Comparison of ENCODE assay signal across 9 cellular contexts in genomic region chr16:58027341-58028167, GRCh38. TPM values are rescaled to one million over a fixed set of nuclear protein-coding genes. Genes with fewer than 3 reads are reported as not detected.
A peak's percentile ranks its signal among the peaks of the same experiment; 100 is the strongest.
DNase-seq lines count a peak whose midpoint lies in the region; TF ChIP-seq lines count a peak whose summit lies in the region.
"Had no signal": no experiment of that assay in that cellular context is flagged by ENCODE, and none has a peak within 500 bp of the region (broad histone marks: within the 10 kb centered on the region; RNA-seq: fewer than 3 reads in every experiment).

No MANE protein-coding gene starts in this region.

- H3K27ac ChIP-seq in suprapubic skin: no peak overlapping the region
- H3K27ac ChIP-seq: SK-N-MC had no signal

- DNase-seq in NCI-H2029 (lab: John Stamatoyannopoulos, UW) (peak; percentile 30), NCI-H2029 treated with DMSO at 0.1 percent for 48 hours (lab: John Stamatoyannopoulos, UW) (no peak), islet precursor cell (peak; percentile 84), suprapubic skin (ENCODE audit: low spot score in 2 of 2) (no peak), cerebellar nuclear complex (lab: John Stamatoyannopoulos, UW) (no peak)
- DNase-seq in stimulated activated CD8-positive, alpha-beta memory T cell treated with anti-CD3 and anti-CD28 coated beads, Interleukin-4, amount 100 ng/mL, for 48 hours: no peak
- no peak for DNase-seq in stimulated activated CD4-positive, alpha-beta T cell treated with anti-CD3 and anti-CD28 coated beads, Interleukin-4, amount 100 ng/mL, for 4 hours

- peaks cover 41% of the 10 kb centered on the region for H3K4me1 ChIP-seq in suprapubic skin

- peak overlapping the region in 1 of 5 experiments; percentile 66 for H3K27ac Mint-ChIP-seq in brain

- no peaks in the 10 kb centered on the region for H3K36me3 ChIP-seq in suprapubic skin

- peaks cover 0 to under 1% (median 0%) of the 10 kb centered on the region in 5 experiments for H3K9me3 Mint-ChIP-seq in brain

- H3K27me3 Mint-ChIP-seq in brain: no peaks in the 10 kb centered on the region

- H3K4me3 Mint-ChIP-seq in brain: peak overlapping the region; percentile 82 to 86 (median 85)

- no peaks in the 10 kb centered on the region for H3K27me3 ChIP-seq in suprapubic skin

- H3K4me1 Mint-ChIP-seq in brain: peaks cover 68% of the 10 kb centered on the region

- no peaks in the 10 kb centered on the region for H3K9me3 ChIP-seq in suprapubic skin

- no peak for TF ChIP-seq EP300 in suprapubic skin (IDR thresholded peaks at IDR 0.05)

- TF ChIP-seq POLR2A in suprapubic skin (IDR thresholded peaks at IDR 0.05): no peak

- H3K4me3 ChIP-seq in suprapubic skin: peak overlapping the region; percentile 92

- no peak for TF ChIP-seq CTCF in brain (conservative IDR thresholded peaks at IDR 0.05)
- no peak for TF ChIP-seq CTCF in suprapubic skin (IDR thresholded peaks at IDR 0.05)

- H3K36me3 Mint-ChIP-seq in brain: peaks cover 4% of the 10 kb centered on the region

- WGBS in suprapubic skin: 41% methylated on average over 18 of the region's 26 CpGs

RNA-seq across cellular contexts. Expression of gene MMP15, which starts 2.0 kb away (rescaled TPM):
- polyA plus RNA-seq in brain (ENCODE audit: insufficient read depth, low read depth, low replicate concordance): 8.2 TPM
- 1 to 10 TPM; 5.7 to 10.0 (median 8.2) TPM for total RNA-seq in suprapubic skin

RNA-seq across cellular contexts. Expression of gene USB1, which starts 26.3 kb away (rescaled TPM):
- polyA plus RNA-seq in brain (ENCODE audit: insufficient read depth, low read depth, low replicate concordance): 59.1 TPM
- 10 to 100 TPM; 16.1 to 36.5 (median 19.8) TPM for total RNA-seq in suprapubic skin

RNA-seq across cellular contexts. Expression of gene ZNF319, which starts 27.1 kb away (rescaled TPM):
- polyA plus RNA-seq in brain (ENCODE audit: insufficient read depth, low read depth, low replicate concordance): 15.1 TPM
- 10 to 100 TPM in 3 of 4 donors, 1 to 10 TPM in 1; 4.2 to 16.6 (median 11.6) TPM for total RNA-seq in suprapubic skin

RNA-seq across cellular contexts. Expression of gene CNGB1, which starts 56.6 kb away (rescaled TPM):
- polyA plus RNA-seq in brain (ENCODE audit: insufficient read depth, low read depth, low replicate concordance): 17.1 TPM
- total RNA-seq in suprapubic skin: under 1 TPM in 1 of 4 donors, not detected in 3; 0.08 TPM

Comparison
In these comparisons a context has a peak if more than half of its experiments do, and no peak if none do; other contexts are left out.
1. DNase-seq: peak in NCI-H2029 (single experiment) and islet precursor cell (single experiment); none in NCI-H2029 treated with DMSO at 0.1 percent for 48 hours (single experiment), suprapubic skin (0 of 2), stimulated activated CD8-positive, alpha-beta memory T cell treated with anti-CD3 and anti-CD28 coated beads, Interleukin-4, amount 100 ng/mL, for 48 hours (single experiment), cerebellar nuclear complex (0 of 2) and stimulated activated CD4-positive, alpha-beta T cell treated with anti-CD3 and anti-CD28 coated beads, Interleukin-4, amount 100 ng/mL, for 4 hours (0 of 2).